ENCODE assay signal across 14 cellular contexts in genomic region chr16:30720694-30721093, GRCh38.
"Had no signal": no experiment of that assay in that cellular context is flagged by ENCODE, and none has a peak within 500 bp of the region (broad histone marks: within the 10 kb centered on the region; RNA-seq: fewer than 3 reads in every experiment).

No MANE protein-coding gene starts in this region.

- H3K4me3 Mint-ChIP-seq: activated B cell treated with CpG ODN at 0.5 μM for 24 hours; activated CD8-positive, alpha-beta memory T cell treated with anti-CD3 and anti-CD28 coated beads, Interleukin-2, amount 10 ng/mL, durations not matched to agents 7 days and 5 days; activated naive CD8-positive, alpha-beta T cell treated with anti-CD3 and anti-CD28 coated beads, Interleukin-2, amount 50 U/mL, for 24 hours; memory B cell; nephron; stimulated activated naive CD8-positive, alpha-beta T cell treated with anti-CD3 and anti-CD28 coated beads, Interleukin-15, Interleukin-2, amounts not matched to agents 100 ng/mL and 50 ng/mL, for 24 hours had no signal

- DNase-seq: activated B cell treated with CpG ODN at 0.5 μM for 24 hours; activated CD8-positive, alpha-beta memory T cell treated with anti-CD3 and anti-CD28 coated beads, Interleukin-2, amount 10 ng/mL, durations not matched to agents 7 days and 5 days; activated naive CD4-positive, alpha-beta T cell treated with Interleukin-2 at 50 U/mL for 16 hours; activated naive CD8-positive, alpha-beta T cell treated with anti-CD3 and anti-CD28 coated beads, Interleukin-2, amount 50 U/mL, for 24 hours; effector CD8-positive, alpha-beta T cell; erythroblast; glutamatergic neuron; left lung; stimulated activated CD4-positive, alpha-beta T cell treated with anti-CD3 and anti-CD28 coated beads, Interleukin-12 subunit alpha, Interleukin-12 subunit beta, amount 100 ng/mL, for 4 hours had no signal

- H3K27me3 ChIP-seq: left lung had no signal

- H3K4me1 Mint-ChIP-seq: nephron had no signal

- H3K27ac ChIP-seq: coronary artery, left lung, thoracic aorta had no signal

- H3K9me3 ChIP-seq: left lung, thoracic aorta had no signal

- H3K9me3 Mint-ChIP-seq: activated B cell treated with CpG ODN at 0.5 μM for 24 hours; activated naive CD8-positive, alpha-beta T cell treated with anti-CD3 and anti-CD28 coated beads, Interleukin-2, amount 50 U/mL, for 24 hours; memory B cell; nephron; stimulated activated naive CD8-positive, alpha-beta T cell treated with anti-CD3 and anti-CD28 coated beads, Interleukin-15, Interleukin-2, amounts not matched to agents 100 ng/mL and 50 ng/mL, for 24 hours had no signal

- H3K27me3 Mint-ChIP-seq: activated B cell treated with CpG ODN at 0.5 μM for 24 hours; activated CD8-positive, alpha-beta memory T cell treated with anti-CD3 and anti-CD28 coated beads, Interleukin-2, amount 10 ng/mL, durations not matched to agents 7 days and 5 days; activated naive CD8-positive, alpha-beta T cell treated with anti-CD3 and anti-CD28 coated beads, Interleukin-2, amount 50 U/mL, for 24 hours; memory B cell; stimulated activated naive CD8-positive, alpha-beta T cell treated with anti-CD3 and anti-CD28 coated beads, Interleukin-15, Interleukin-2, amounts not matched to agents 100 ng/mL and 50 ng/mL, for 24 hours had no signal

- H3K4me3 ChIP-seq: coronary artery, left lung, thoracic aorta had no signal

- H3K27ac Mint-ChIP-seq: activated B cell treated with CpG ODN at 0.5 μM for 24 hours; activated CD8-positive, alpha-beta memory T cell treated with anti-CD3 and anti-CD28 coated beads, Interleukin-2, amount 10 ng/mL, durations not matched to agents 7 days and 5 days; activated naive CD8-positive, alpha-beta T cell treated with anti-CD3 and anti-CD28 coated beads, Interleukin-2, amount 50 U/mL, for 24 hours; memory B cell; nephron; stimulated activated naive CD8-positive, alpha-beta T cell treated with anti-CD3 and anti-CD28 coated beads, Interleukin-15, Interleukin-2, amounts not matched to agents 100 ng/mL and 50 ng/mL, for 24 hours had no signal
